In the genomic region with DNA sequence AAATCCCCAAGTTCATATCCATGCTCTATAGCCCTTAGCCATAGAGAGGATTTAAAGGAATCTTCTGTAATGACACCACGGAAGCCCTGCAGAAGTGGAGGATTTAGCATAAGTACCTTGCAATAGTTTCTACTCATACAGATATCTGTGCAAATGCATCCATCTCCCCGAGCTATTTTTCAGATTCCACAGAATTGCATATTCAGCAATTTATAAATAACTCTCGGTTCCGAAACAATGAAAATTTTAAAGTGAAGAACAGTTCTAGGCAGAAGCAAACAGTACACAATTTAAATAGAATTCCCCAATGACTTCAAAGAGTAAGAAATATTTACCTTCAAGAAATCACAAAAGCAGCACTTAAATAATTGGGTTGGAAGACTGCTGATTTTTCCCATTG, we compare ENCODE assay signal across 18 cellular contexts. TPM values are rescaled to one million over a fixed set of nuclear protein-coding genes. Genes with fewer than 3 reads are reported as not detected.
DNase-seq lines count a peak whose midpoint lies in the region; ATAC-seq, FAIRE-seq and TF ChIP-seq lines count a peak whose summit lies in the region.
"Had no signal": no experiment of that assay in that cellular context is flagged by ENCODE, and none has a peak within 500 bp of the region (broad histone marks: within the 10 kb centered on the region; RNA-seq: fewer than 3 reads in every experiment).

No MANE protein-coding gene starts in this region.

- no peak for TF ChIP-seq EP300 in stomach (IDR thresholded peaks at IDR 0.05)

- TF ChIP-seq POLR2A in stomach (IDR thresholded peaks at IDR 0.05), result no peak

- peaks cover 7% of the 10 kb centered on the region for H3K36me3 ChIP-seq in adipocyte (ENCODE audit: control insufficient read depth, insufficient read depth, low read length, severe bottlenecking)
- H3K36me3 ChIP-seq in left lung, result no peaks in the 10 kb centered on the region
- H3K36me3 ChIP-seq in stomach, result no peaks in the 10 kb centered on the region

- TF ChIP-seq CTCF in left lung (IDR thresholded peaks at IDR 0.05) (no peak), stomach (IDR thresholded peaks at IDR 0.05) (no peak)

- no peaks in the 10 kb centered on the region for H3K27me3 ChIP-seq in adipocyte (replicated peaks; ENCODE audit: control insufficient read depth, insufficient read depth, low read length)
- H3K27me3 ChIP-seq in left lung, result no peaks in the 10 kb centered on the region
- H3K27me3 ChIP-seq in stomach, result peaks cover 0 to 4% (median 0%) of the 10 kb centered on the region in 3 donors

- 46 to 69% (median 60%) methylated on average over 4 of the region's 4 CpGs for WGBS in stomach, 5 donors

- FAIRE-seq in GM18507 (lab: Jason Lieb, UNC), result peak; percentile 36
- FAIRE-seq: bronchial epithelial cell had no signal

- intact Hi-C loops in left lung (cut with DNase I) (no loop called here), stomach (cut with DNase I; ENCODE audit: low total_unique reads) (no loop called here)

- DNase-seq in GM18507 (ENCODE audit: extremely low spot score, insufficient read length, low read depth), result no peak
- DNase-seq in adipocyte (ENCODE audit: low read depth), result no peak
- no peak for DNase-seq in left lung
- no peak for DNase-seq in stomach
- no peak for DNase-seq in NCI-H446 treated with DMSO at 0.1 percent for 48 hours (lab: John Stamatoyannopoulos, UW)
- DNase-seq in Ammon's horn (ENCODE audit: low spot score), result no peak
- DNase-seq in SHP77 treated with DMSO at 0.1 percent for 48 hours (lab: John Stamatoyannopoulos, UW), result no peak
- DNase-seq in NCI-H2171 (lab: John Stamatoyannopoulos, UW), result no peak
- DNase-seq: activated CD4-positive, alpha-beta T cell treated with anti-CD3 and anti-CD28 coated beads for 4 hours; DND-41; effector memory CD4-positive, alpha-beta T cell; naive thymus-derived CD8-positive, alpha-beta T cell; NCI-H1930; NCI-H774; stimulated activated CD4-positive, alpha-beta T cell treated with anti-CD3 and anti-CD28 coated beads, Interleukin-4, amount 100 ng/mL, for 4 hours; T1000 had no signal

- H3K4me1 ChIP-seq in adipocyte (ENCODE audit: control insufficient read depth, insufficient read depth, low read length) (peaks cover 46% of the 10 kb centered on the region), left lung (peaks cover 8 to 32% of the 10 kb centered on the region in 2 donors), stomach (peaks cover 0 to 46% (median 30%) of the 10 kb centered on the region in 4 donors)

- H3K9ac ChIP-seq in adipocyte (ENCODE audit: low read length), result peak overlapping the region; percentile 83

- no peaks in the 10 kb centered on the region for H3K9me3 ChIP-seq in adipocyte (ENCODE audit: control insufficient read depth, low read length)
- H3K9me3 ChIP-seq in left lung, result no peaks in the 10 kb centered on the region
- H3K9me3 ChIP-seq in stomach, result no peaks in the 10 kb centered on the region

- H3K4me3 ChIP-seq in adipocyte (ENCODE audit: low read length), result peak overlapping the region; percentile 74
- H3K4me3 ChIP-seq in left lung, result peak overlapping the region; percentile 21 to 27
- peak overlapping the region; percentile 13 to 34 (median 26) for H3K4me3 ChIP-seq in stomach

- peak overlapping the region; percentile 34 to 82 for H3K27ac ChIP-seq in left lung
- peak overlapping the region in 3 of 5 donors; percentile 42 to 67 (median 51) for H3K27ac ChIP-seq in stomach

- no peak for ATAC-seq in left lung
- ATAC-seq: naive thymus-derived CD8-positive, alpha-beta T cell had no signal

RNA-seq across cellular contexts. Expression of a gene that starts 0.4 kb away (rescaled TPM):
- 10 to 100 TPM; 57.1 to 99.9 TPM for total RNA-seq in left lung
- total RNA-seq in stomach, result 10 to 100 TPM in 3 of 5 donors, 1 to 10 TPM in 1, under 1 TPM in 1; 0.89 to 14.5 (median 10.1) TPM
- polyA plus RNA-seq in stomach, result 10 to 100 TPM in 2 of 3 donors, 1 to 10 TPM in 1; 4.0 to 10.9 (median 10.2) TPM
- total RNA-seq: HT1080 had no signal
- polyA plus RNA-seq: naive thymus-derived CD8-positive, alpha-beta T cell had no signal

Comparison
In these comparisons a context has a peak if more than half of its experiments do, and no peak if none do; other contexts are left out.
1. H3K4me3 ChIP-seq: peak in every context shown above with its lines; median percentile 74 in adipocyte; 26 in stomach; 24 in left lung.